19 cellular contexts compared by ENCODE assay signal in genomic region chr17:12523244-12523643, GRCh38.
"Had no signal": no experiment of that assay in that cellular context is flagged by ENCODE, and none has a peak within 500 bp of the region (broad histone marks: within the 10 kb centered on the region; RNA-seq: fewer than 3 reads in every experiment).

No MANE protein-coding gene starts in this region.

- H3K4me3 Mint-ChIP-seq: activated B cell treated with CpG ODN at 0.5 μM for 24 hours; activated CD8-positive, alpha-beta T cell treated with anti-CD3 and anti-CD28 coated beads, Interleukin-2, amount 10 ng/mL, durations not matched to agents 7 days and 5 days; activated naive CD8-positive, alpha-beta T cell treated with anti-CD3 and anti-CD28 coated beads for 36 hours; activated T-cell treated with anti-CD3 and anti-CD28 coated beads, Interleukin-2, amount 50 U/mL, for 72 hours; dendritic cell treated with granulocyte-macrophage colony-stimulating factor and Interleukin-4, amounts not matched to agents 40 ng/mL and 50 ng/mL, for 4 days; effector memory CD8-positive, alpha-beta T cell; natural killer cell treated with Interleukin-12 subunit alpha and Interleukin-12 subunit beta and Interleukin-15 and Interleukin-18, amount 100 ng/mL, for 72 hours had no signal

- H3K4me1 ChIP-seq: gastrocnemius medialis, pancreas had no signal

- H3K27me3 Mint-ChIP-seq: activated naive CD8-positive, alpha-beta T cell treated with anti-CD3 and anti-CD28 coated beads for 36 hours; dendritic cell treated with granulocyte-macrophage colony-stimulating factor and Interleukin-4, amounts not matched to agents 40 ng/mL and 50 ng/mL, for 4 days; effector memory CD8-positive, alpha-beta T cell; natural killer cell treated with Interleukin-12 subunit alpha and Interleukin-12 subunit beta and Interleukin-15 and Interleukin-18, amount 100 ng/mL, for 72 hours had no signal

- H3K9me3 ChIP-seq: gastrocnemius medialis, heart left ventricle, pancreas, tibial artery, vagina had no signal

- H3K4me1 Mint-ChIP-seq: activated B cell treated with CpG ODN at 0.5 μM for 24 hours; activated naive CD8-positive, alpha-beta T cell treated with anti-CD3 and anti-CD28 coated beads for 36 hours had no signal

- H3K4me3 ChIP-seq: gastrocnemius medialis, heart left ventricle, pancreas, skin epidermis, tibial artery, vagina had no signal

- H3K27ac ChIP-seq: brain microvascular endothelial cell, gastrocnemius medialis, pancreas, skin epidermis, vagina had no signal

- H3K27me3 ChIP-seq: brain microvascular endothelial cell, gastrocnemius medialis, heart left ventricle, tibial artery, vagina had no signal

- ATAC-seq: activated CD8-positive, alpha-beta T cell treated with anti-CD3 and anti-CD28 coated beads, Interleukin-2, amount 10 ng/mL, durations not matched to agents 7 days and 5 days; activated T-cell treated with anti-CD3 and anti-CD28 coated beads, Interleukin-2, amount 50 U/mL, for 72 hours; effector memory CD8-positive, alpha-beta T cell; gastrocnemius medialis; left lobe of liver; natural killer cell treated with Interleukin-12 subunit alpha and Interleukin-12 subunit beta and Interleukin-15 and Interleukin-18, amount 100 ng/mL, for 72 hours; pancreas had no signal

- H3K9me3 Mint-ChIP-seq: activated B cell treated with CpG ODN at 0.5 μM for 24 hours; dendritic cell treated with granulocyte-macrophage colony-stimulating factor and Interleukin-4, amounts not matched to agents 40 ng/mL and 50 ng/mL, for 4 days had no signal

- H3K27ac Mint-ChIP-seq: activated B cell treated with CpG ODN at 0.5 μM for 24 hours; activated CD8-positive, alpha-beta T cell treated with anti-CD3 and anti-CD28 coated beads, Interleukin-2, amount 10 ng/mL, durations not matched to agents 7 days and 5 days; activated naive CD8-positive, alpha-beta T cell treated with anti-CD3 and anti-CD28 coated beads for 36 hours; activated T-cell treated with anti-CD3 and anti-CD28 coated beads, Interleukin-2, amount 50 U/mL, for 72 hours; dendritic cell treated with granulocyte-macrophage colony-stimulating factor and Interleukin-4, amounts not matched to agents 40 ng/mL and 50 ng/mL, for 4 days; effector memory CD8-positive, alpha-beta T cell; natural killer cell treated with Interleukin-12 subunit alpha and Interleukin-12 subunit beta and Interleukin-15 and Interleukin-18, amount 100 ng/mL, for 72 hours had no signal

- H3K36me3 Mint-ChIP-seq: activated naive CD8-positive, alpha-beta T cell treated with anti-CD3 and anti-CD28 coated beads for 36 hours; natural killer cell treated with Interleukin-12 subunit alpha and Interleukin-12 subunit beta and Interleukin-15 and Interleukin-18, amount 100 ng/mL, for 72 hours had no signal

- H3K36me3 ChIP-seq: brain microvascular endothelial cell, gastrocnemius medialis, heart left ventricle, pancreas, tibial artery, vagina had no signal

- DNase-seq: activated B cell treated with CpG ODN at 0.5 μM for 24 hours; activated CD4-positive, alpha-beta T cell treated with anti-CD3 and anti-CD28 coated beads for 48 hours; activated CD8-positive, alpha-beta memory T cell treated with anti-CD3 and anti-CD28 coated beads, Interleukin-2, amount 50 U/mL, for 48 hours; activated CD8-positive, alpha-beta T cell treated with anti-CD3 and anti-CD28 coated beads, Interleukin-2, amount 10 ng/mL, durations not matched to agents 7 days and 5 days; activated naive CD8-positive, alpha-beta T cell treated with anti-CD3 and anti-CD28 coated beads for 36 hours; activated T-cell treated with anti-CD3 and anti-CD28 coated beads, Interleukin-2, amount 50 U/mL, for 72 hours; effector memory CD8-positive, alpha-beta T cell; gastrocnemius medialis; pancreas; stimulated activated CD4-positive, alpha-beta T cell treated with anti-CD3 and anti-CD28 coated beads, Interleukin-4, amount 100 ng/mL, for 24 hours; stimulated activated naive CD4-positive, alpha-beta T cell; tibial artery had no signal
